ENCODE assay signal across 8 cellular contexts in genomic region chr7:2477447-2478386, GRCh38. TPM values are rescaled to one million over a fixed set of nuclear protein-coding genes. Genes with fewer than 3 reads are reported as not detected.
A peak's percentile ranks its signal among the peaks of the same experiment; 100 is the strongest.
DNase-seq lines count a peak whose midpoint lies in the region; ATAC-seq and TF ChIP-seq lines count a peak whose summit lies in the region.

No MANE protein-coding gene starts in this region.

- no peaks in the 10 kb centered on the region for H3K36me3 ChIP-seq in DND-41 (ENCODE audit: insufficient read depth, low read length)
- no peaks in the 10 kb centered on the region for H3K36me3 ChIP-seq in uterus

- H3K9ac ChIP-seq in DND-41 (ENCODE audit: low read depth, low read length), result no peak overlapping the region

- no peaks in the 10 kb centered on the region for H3K79me2 ChIP-seq in DND-41 (ENCODE audit: insufficient read depth, low read length)

- ATAC-seq in DND-41 (ENCODE audit: insufficient read depth, low read depth) (peak; percentile 53; the same call in 1 of the 3 replicates), HG02884 (IDR thresholded peaks at IDR 0.05; ENCODE audit: unreplicated experiment) (peak; percentile 48), foreskin keratinocyte (peak; percentile 22), HG03280 (IDR thresholded peaks at IDR 0.05; ENCODE audit: unreplicated experiment) (no peak)

- H3K4me1 ChIP-seq in DND-41 (ENCODE audit: insufficient read depth, low read length) (no peaks in the 10 kb centered on the region), foreskin keratinocyte (no peaks in the 10 kb centered on the region), uterus (peaks cover 0 to 11% of the 10 kb centered on the region in 2 donors)

- intact Hi-C loops in uterus (cut with DNase I; ENCODE audit: low total_unique reads), result no loop called here

- no peak overlapping the region for H3K4me2 ChIP-seq in DND-41 (ENCODE audit: insufficient read depth, low read length)

- CTCF ChIA-PET in RWPE1 (lab: Yijun Ruan, JAX), result interaction anchor here (0.9 kb wide), 1 partner anchor 9 kb away, joined by 3 read pairs; no protein-coding TSS in a partner anchor

- H4K20me1 ChIP-seq in DND-41 (ENCODE audit: insufficient read depth, low read length), result no peaks in the 10 kb centered on the region

- no peak for TF ChIP-seq POLR2A in uterus (IDR thresholded peaks at IDR 0.05)

- H3K27me3 ChIP-seq in DND-41 (ENCODE audit: insufficient read depth, low read length, poor library complexity) (no peaks in the 10 kb centered on the region), foreskin keratinocyte (peaks cover 8% of the 10 kb centered on the region), uterus (no peaks in the 10 kb centered on the region)

- H3K27ac ChIP-seq in DND-41 (ENCODE audit: low read length), result no peak overlapping the region
- H3K27ac ChIP-seq in RWPE1, result peak overlapping the region; percentile 50
- H3K27ac ChIP-seq in foreskin keratinocyte, result no peak overlapping the region
- peak overlapping the region in 1 of 2 donors; percentile 51 for H3K27ac ChIP-seq in uterus

- no peak for DNase-seq in DND-41
- DNase-seq in RWPE1 (ENCODE audit: low spot score), result no peak
- DNase-seq in activated T-helper 9 cell treated with anti-CD3 and anti-CD28 coated beads, Interleukin-2, amount 50 U/mL, for 16 hours (ENCODE audit: low read depth), result peak; percentile 38
- no peak for DNase-seq in foreskin keratinocyte
- DNase-seq in pons (ENCODE audit: low spot score), result peak; percentile 48
- peak in 1 of 2 donors; percentile 57 for DNase-seq in uterus

- no peaks in the 10 kb centered on the region for H3K9me3 ChIP-seq in DND-41 (ENCODE audit: insufficient read depth, low read length, severe bottlenecking)
- H3K9me3 ChIP-seq in uterus, result no peaks in the 10 kb centered on the region

- no peak overlapping the region for H2AFZ ChIP-seq in DND-41 (ENCODE audit: low read depth, low read length)

- TF ChIP-seq CTCF in DND-41 (IDR thresholded peaks at IDR 0.05; ENCODE audit: borderline replicate concordance, extremely low read depth, low read length, poor library complexity, severe bottlenecking), result peak; percentile 41
- peak; percentile 73 for TF ChIP-seq CTCF in RWPE1 (conservative IDR thresholded peaks at IDR 0.05; ENCODE audit: low read depth)
- TF ChIP-seq CTCF in foreskin keratinocyte (conservative IDR thresholded peaks at IDR 0.05), result peak; percentile 60
- peak; percentile 47 to 81 (median 69) for TF ChIP-seq CTCF in uterus (IDR thresholded peaks at IDR 0.05)

- POLR2A ChIA-PET in RWPE1 (lab: Yijun Ruan, JAX; ENCODE audit: low non-redundant PET), result no interaction called here

- H3K4me3 ChIP-seq in DND-41 (ENCODE audit: low read depth in 1 of 2, low read length in 2 of 2) (no peak overlapping the region), uterus (no peak overlapping the region)

RNA-seq across cellular contexts. Expression of gene GRIFIN, which starts 1.5 kb away (rescaled TPM):
- total RNA-seq in foreskin keratinocyte (not detected in 2 replicates), uterus (not detected)
- polyA plus RNA-seq in foreskin keratinocyte, result not detected in 2 replicates

RNA-seq across cellular contexts. Expression of gene LFNG, which starts 41.9 kb away (rescaled TPM):
- 17.7 and 21.5 TPM in 2 replicates for total RNA-seq in foreskin keratinocyte
- polyA plus RNA-seq in foreskin keratinocyte, result 15.9 and 17.6 TPM in 2 replicates
- 10 to 100 TPM in 2 of 4 donors, 1 to 10 TPM in 1, not detected in 1; 2.3 to 30.5 (median 26.5) TPM for total RNA-seq in uterus

Comparison
In these comparisons a context has a peak if more than half of its experiments do, and no peak if none do; other contexts are left out.
1. DNase-seq: peak in activated T-helper 9 cell treated with anti-CD3 and anti-CD28 coated beads, Interleukin-2, amount 50 U/mL, for 16 hours (single experiment) and pons (single experiment); none in DND-41 (single experiment), RWPE1 (single experiment) and foreskin keratinocyte (0 of 2).
2. Peak in every context shown above with its lines, with median percentiles within 50 percentile points of each other: CTCF ChIP-seq.